Comparison of ENCODE assay signal across 17 cellular contexts in genomic region chr6:167508919-167509852, GRCh38.
"Had no signal": no experiment of that assay in that cellular context is flagged by ENCODE, and none has a peak within 500 bp of the region (broad histone marks: within the 10 kb centered on the region; RNA-seq: fewer than 3 reads in every experiment).

No MANE protein-coding gene starts in this region.

- H3K4me1 Mint-ChIP-seq: endodermal cell; stimulated activated effector memory CD8-positive, alpha-beta T cell treated with anti-CD3 and anti-CD28 coated beads, Interleukin-12 subunit alpha, Interleukin-12 subunit beta, amount 100 ng/mL, for 72 hours had no signal

- DNase-seq: effector CD4-positive, alpha-beta T cell; endodermal cell; erythroblast; foreskin melanocyte; hippocampal formation; mammary epithelial cell; naive thymus-derived CD4-positive, alpha-beta T cell; occipital lobe; small intestine; stimulated activated CD4-positive, alpha-beta T cell treated with anti-CD3 and anti-CD28 coated beads, Interleukin-4, amount 100 ng/mL, for 1 hour; stimulated activated CD8-positive, alpha-beta memory T cell treated with anti-CD3 and anti-CD28 coated beads, Interleukin-4, amount 100 ng/mL, for 48 hours; transverse colon had no signal

- H2AFZ ChIP-seq: parathyroid adenoma had no signal

- H3K9me3 Mint-ChIP-seq: endodermal cell; stimulated activated effector memory CD8-positive, alpha-beta T cell treated with anti-CD3 and anti-CD28 coated beads, Interleukin-12 subunit alpha, Interleukin-12 subunit beta, amount 100 ng/mL, for 72 hours; stimulated activated naive CD8-positive, alpha-beta T cell treated with anti-CD3 and anti-CD28 coated beads, Interleukin-15, Interleukin-2, amounts not matched to agents 100 ng/mL and 50 ng/mL, for 24 hours had no signal

- H3K79me2 ChIP-seq: parathyroid adenoma had no signal

- H3K4me1 ChIP-seq: parathyroid adenoma had no signal

- H3K9ac ChIP-seq: parathyroid adenoma had no signal

- H3K36me3 ChIP-seq: thoracic aorta, transverse colon had no signal

- H3K9me3 ChIP-seq: thoracic aorta, transverse colon had no signal

- H3K36me3 Mint-ChIP-seq: naive thymus-derived CD4-positive, alpha-beta T cell; stimulated activated effector memory CD8-positive, alpha-beta T cell treated with anti-CD3 and anti-CD28 coated beads, Interleukin-12 subunit alpha, Interleukin-12 subunit beta, amount 100 ng/mL, for 72 hours had no signal

- H3K27me3 ChIP-seq: transverse colon had no signal

- ATAC-seq: naive thymus-derived CD4-positive, alpha-beta T cell; stimulated activated effector memory CD8-positive, alpha-beta T cell treated with anti-CD3 and anti-CD28 coated beads, Interleukin-12 subunit alpha, Interleukin-12 subunit beta, amount 100 ng/mL, for 72 hours had no signal

- H3K27ac ChIP-seq: coronary artery, parathyroid adenoma, thoracic aorta, transverse colon had no signal

- H3K4me3 Mint-ChIP-seq: endodermal cell; naive thymus-derived CD4-positive, alpha-beta T cell; stimulated activated effector memory CD8-positive, alpha-beta T cell treated with anti-CD3 and anti-CD28 coated beads, Interleukin-12 subunit alpha, Interleukin-12 subunit beta, amount 100 ng/mL, for 72 hours; stimulated activated naive CD8-positive, alpha-beta T cell treated with anti-CD3 and anti-CD28 coated beads, Interleukin-15, Interleukin-2, amounts not matched to agents 100 ng/mL and 50 ng/mL, for 24 hours had no signal

- H3K27ac Mint-ChIP-seq: endodermal cell; naive thymus-derived CD4-positive, alpha-beta T cell; stimulated activated effector memory CD8-positive, alpha-beta T cell treated with anti-CD3 and anti-CD28 coated beads, Interleukin-12 subunit alpha, Interleukin-12 subunit beta, amount 100 ng/mL, for 72 hours; stimulated activated naive CD8-positive, alpha-beta T cell treated with anti-CD3 and anti-CD28 coated beads, Interleukin-15, Interleukin-2, amounts not matched to agents 100 ng/mL and 50 ng/mL, for 24 hours had no signal

- H3K4me3 ChIP-seq: coronary artery, thoracic aorta, transverse colon had no signal
